ENCODE assay signal across 1 cellular context in the genomic region with DNA sequence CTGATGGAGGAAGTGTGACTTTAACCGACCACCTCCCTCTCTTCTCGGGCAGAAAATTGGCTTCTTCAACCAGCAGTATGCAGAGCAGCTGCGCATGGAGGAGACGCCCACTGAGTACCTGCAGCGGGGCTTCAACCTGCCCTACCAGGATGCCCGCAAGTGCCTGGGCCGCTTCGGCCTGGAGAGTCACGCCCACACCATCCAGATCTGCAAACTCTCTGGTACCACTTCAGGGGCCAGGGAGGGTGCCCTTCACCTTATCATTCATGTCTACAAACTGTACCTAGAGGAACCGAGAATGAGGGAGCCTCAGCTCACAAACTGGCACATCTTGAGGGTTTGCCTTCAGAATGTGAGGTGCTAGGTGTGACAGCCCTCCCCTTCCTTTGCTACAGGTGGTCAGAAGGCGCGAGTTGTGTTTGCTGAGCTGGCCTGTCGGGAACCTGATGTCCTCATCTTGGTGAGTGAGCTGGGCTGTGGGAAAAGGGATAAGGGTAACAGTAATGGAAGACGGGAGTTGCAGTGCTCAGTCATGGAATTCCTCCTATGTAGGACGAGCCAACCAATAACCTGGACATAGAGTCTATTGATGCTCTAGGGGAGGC.
TF ChIP-seq lines count a peak whose summit lies in the region.

No MANE protein-coding gene starts in this region.

TF ChIP-seq in SK-N-SH, 30 proteins besides CTCF, POLR2A, EP300 and RAD21:
- TF ChIP-seq TAF1 (IDR thresholded peaks at IDR 0.05; ENCODE audit: borderline replicate concordance, low read depth, low read length) (no peak), FOSL2 (IDR thresholded peaks at IDR 0.05; ENCODE audit: borderline replicate concordance, low read depth) (no peak), RXRA (IDR thresholded peaks at IDR 0.05; ENCODE audit: borderline replicate concordance, low read depth) (no peak), CHD2 (IDR thresholded peaks at IDR 0.05; ENCODE audit: low read length, partially characterized antibody) (no peak), TCF12 (IDR thresholded peaks at IDR 0.05) (no peak), SIN3A (IDR thresholded peaks at IDR 0.05; ENCODE audit: borderline replicate concordance, low read depth, low read length) (no peak), NFIC (IDR thresholded peaks at IDR 0.05; ENCODE audit: borderline replicate concordance) (no peak), RCOR1 (IDR thresholded peaks at IDR 0.05; ENCODE audit: low read length) (no peak), MXI1 (IDR thresholded peaks at IDR 0.05; ENCODE audit: low read depth, low read length) (no peak), TEAD4 (IDR thresholded peaks at IDR 0.05; ENCODE audit: borderline replicate concordance, insufficient read depth) (no peak), POLR2AphosphoS5 (IDR thresholded peaks at IDR 0.05; ENCODE audit: low read depth, low read length) (no peak), MEF2A (IDR thresholded peaks at IDR 0.05; ENCODE audit: borderline replicate concordance, low read depth) (no peak), YY1 (IDR thresholded peaks at IDR 0.05; ENCODE audit: low read depth) (no peak), EZH2phosphoT487 (IDR thresholded peaks at IDR 0.05; ENCODE audit: borderline replicate concordance, low read depth) (no peak), FOXJ3 (CRISPR knock-in tag; IDR thresholded peaks at IDR 0.05) (no peak)
- TF ChIP-seq, protein P1, sequence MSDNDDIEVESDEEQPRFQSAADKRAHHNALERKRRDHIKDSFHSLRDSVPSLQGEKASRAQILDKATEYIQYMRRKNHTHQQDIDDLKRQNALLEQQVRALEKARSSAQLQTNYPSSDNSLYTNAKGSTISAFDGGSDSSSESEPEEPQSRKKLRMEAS (IDR thresholded peaks at IDR 0.05; ENCODE audit: low read depth): no peak
- TF ChIP-seq, protein P2, sequence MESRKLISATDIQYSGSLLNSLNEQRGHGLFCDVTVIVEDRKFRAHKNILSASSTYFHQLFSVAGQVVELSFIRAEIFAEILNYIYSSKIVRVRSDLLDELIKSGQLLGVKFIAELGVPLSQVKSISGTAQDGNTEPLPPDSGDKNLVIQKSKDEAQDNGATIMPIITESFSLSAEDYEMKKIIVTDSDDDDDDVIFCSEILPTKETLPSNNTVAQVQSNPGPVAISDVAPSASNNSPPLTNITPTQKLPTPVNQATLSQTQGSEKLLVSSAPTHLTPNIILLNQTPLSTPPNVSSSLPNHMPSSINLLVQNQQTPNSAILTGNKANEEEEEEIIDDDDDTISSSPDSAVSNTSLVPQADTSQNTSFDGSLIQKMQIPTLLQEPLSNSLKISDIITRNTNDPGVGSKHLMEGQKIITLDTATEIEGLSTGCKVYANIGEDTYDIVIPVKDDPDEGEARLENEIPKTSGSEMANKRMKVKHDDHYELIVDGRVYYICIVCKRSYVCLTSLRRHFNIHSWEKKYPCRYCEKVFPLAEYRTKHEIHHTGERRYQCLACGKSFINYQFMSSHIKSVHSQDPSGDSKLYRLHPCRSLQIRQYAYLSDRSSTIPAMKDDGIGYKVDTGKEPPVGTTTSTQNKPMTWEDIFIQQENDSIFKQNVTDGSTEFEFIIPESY (IDR thresholded peaks at IDR 0.05; ENCODE audit: borderline replicate concordance, low read depth): no peak
- TF ChIP-seq, protein P3, sequence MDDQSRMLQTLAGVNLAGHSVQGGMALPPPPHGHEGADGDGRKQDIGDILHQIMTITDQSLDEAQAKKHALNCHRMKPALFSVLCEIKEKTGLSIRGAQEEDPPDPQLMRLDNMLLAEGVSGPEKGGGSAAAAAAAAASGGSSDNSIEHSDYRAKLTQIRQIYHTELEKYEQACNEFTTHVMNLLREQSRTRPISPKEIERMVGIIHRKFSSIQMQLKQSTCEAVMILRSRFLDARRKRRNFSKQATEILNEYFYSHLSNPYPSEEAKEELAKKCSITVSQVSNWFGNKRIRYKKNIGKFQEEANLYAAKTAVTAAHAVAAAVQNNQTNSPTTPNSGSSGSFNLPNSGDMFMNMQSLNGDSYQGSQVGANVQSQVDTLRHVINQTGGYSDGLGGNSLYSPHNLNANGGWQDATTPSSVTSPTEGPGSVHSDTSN (IDR thresholded peaks at IDR 0.05): no peak
- TF ChIP-seq, protein P4, sequence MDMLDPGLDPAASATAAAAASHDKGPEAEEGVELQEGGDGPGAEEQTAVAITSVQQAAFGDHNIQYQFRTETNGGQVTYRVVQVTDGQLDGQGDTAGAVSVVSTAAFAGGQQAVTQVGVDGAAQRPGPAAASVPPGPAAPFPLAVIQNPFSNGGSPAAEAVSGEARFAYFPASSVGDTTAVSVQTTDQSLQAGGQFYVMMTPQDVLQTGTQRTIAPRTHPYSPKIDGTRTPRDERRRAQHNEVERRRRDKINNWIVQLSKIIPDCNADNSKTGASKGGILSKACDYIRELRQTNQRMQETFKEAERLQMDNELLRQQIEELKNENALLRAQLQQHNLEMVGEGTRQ (IDR thresholded peaks at IDR 0.05; ENCODE audit: borderline replicate concordance, low read depth, low read length): no peak
TF ChIP-seq in SK-N-SH: peak in this region for 0.
